ENCODE assay signal across 8 cellular contexts in genomic region chr3:39107056-39107873, GRCh38. TPM values are rescaled to one million over a fixed set of nuclear protein-coding genes. Genes with fewer than 3 reads are reported as not detected.
A peak's percentile ranks its signal among the peaks of the same experiment; 100 is the strongest.
DNase-seq lines count a peak whose midpoint lies in the region; ATAC-seq and TF ChIP-seq lines count a peak whose summit lies in the region.

GORASP1 (minus strand) TSS chr3:39107627; CDS start chr3:39107541, 86 bp downstream.
TTC21A (plus strand) TSS chr3:39107680; CDS start chr3:39107838, 158 bp downstream.

- H3K27ac Mint-ChIP-seq in activated CD4-positive, alpha-beta memory T cell treated with anti-CD3 and anti-CD28 coated beads, Interleukin-2, amount 10 ng/mL, durations not matched to agents 7 days and 5 days = peak within 1 kb of the TSS; percentile 91

- POLR2A ChIA-PET in activated CD4-positive, alpha-beta memory T cell treated with anti-CD3 and anti-CD28 coated beads, Interleukin-2, amount 10 ng/mL, durations not matched to agents 7 days and 5 days (lab: Charles Lee) = interaction anchor here (0.8 to 4.2 kb wide), 11 partner anchors 20 to 277 kb away, joined by 3 to 29 read pairs (median 5); no protein-coding TSS in a partner anchor

- H3K27ac ChIP-seq in ectodermal cell (ENCODE audit: insufficient read depth, low read depth, low read length, poor library complexity, severe bottlenecking) (no peak within 1 kb of the TSS), lung (ENCODE audit: low read depth in 1 of 2, low read length in 1 of 2) (peak within 1 kb of the TSS; percentile 95 to 96)

- TF ChIP-seq CTCF in BE2C (IDR thresholded peaks at IDR 0.05; ENCODE audit: low read depth, low read length) = no peak
- no peak for TF ChIP-seq CTCF in lung (IDR thresholded peaks at IDR 0.05; ENCODE audit: control extremely low read depth, extremely low read depth)

- WGBS in ectodermal cell, 2 experiments = 0% methylated on average over 97 of the region's 97 CpGs
- WGBS in lung, 2 donors = 0% methylated on average over 62 to 97 of the region's 97 CpGs

- no peaks in the 10 kb centered on the region for H3K27me3 Mint-ChIP-seq in activated CD4-positive, alpha-beta memory T cell treated with anti-CD3 and anti-CD28 coated beads, Interleukin-2, amount 10 ng/mL, durations not matched to agents 7 days and 5 days

- H3K4me1 ChIP-seq in BE2C (no peaks in the 10 kb centered on the region), ectodermal cell (ENCODE audit: control insufficient read depth, insufficient read depth, low read length) (peaks cover 8% of the 10 kb centered on the region), lung (ENCODE audit: control insufficient read depth in 2 of 2, insufficient read depth in 2 of 2, low read length in 2 of 2) (peaks cover 13 to 22% of the 10 kb centered on the region in 2 donors)

- H3K9me3 ChIP-seq in BE2C (no peaks in the 10 kb centered on the region), ectodermal cell (ENCODE audit: control insufficient read depth, low read length) (no peaks in the 10 kb centered on the region), lung (ENCODE audit: control insufficient read depth in 2 of 2, insufficient read depth in 1 of 2, low read length in 1 of 2) (no peaks in the 10 kb centered on the region)

- H3K4me3 Mint-ChIP-seq in activated CD4-positive, alpha-beta memory T cell treated with anti-CD3 and anti-CD28 coated beads, Interleukin-2, amount 10 ng/mL, durations not matched to agents 7 days and 5 days = peak within 1 kb of the TSS; percentile 84

- peaks cover 11% of the 10 kb centered on the region for H3K36me3 Mint-ChIP-seq in activated CD4-positive, alpha-beta memory T cell treated with anti-CD3 and anti-CD28 coated beads, Interleukin-2, amount 10 ng/mL, durations not matched to agents 7 days and 5 days (ENCODE audit: low read depth)

- peak within 1 kb of the TSS; percentile 79 for H3K4me3 ChIP-seq in BE2C (ENCODE audit: low read depth, low read length)
- H3K4me3 ChIP-seq in ectodermal cell (ENCODE audit: insufficient read depth, low read depth, low read length) = peak within 1 kb of the TSS; percentile 94
- peak within 1 kb of the TSS; percentile 95 for H3K4me3 ChIP-seq in lung

- peaks cover 54% of the 10 kb centered on the region for H3K4me1 Mint-ChIP-seq in activated CD4-positive, alpha-beta memory T cell treated with anti-CD3 and anti-CD28 coated beads, Interleukin-2, amount 10 ng/mL, durations not matched to agents 7 days and 5 days

- no peaks in the 10 kb centered on the region for H3K27me3 ChIP-seq in BE2C
- H3K27me3 ChIP-seq in ectodermal cell (ENCODE audit: control insufficient read depth, insufficient read depth, low read length, poor library complexity, severe bottlenecking) = peaks cover 13% of the 10 kb centered on the region
- no peaks in the 10 kb centered on the region for H3K27me3 ChIP-seq in lung (ENCODE audit: control insufficient read depth, insufficient read depth)

- H3K36me3 ChIP-seq in BE2C (no peaks in the 10 kb centered on the region; the same call in 1 of the 2 replicates), ectodermal cell (ENCODE audit: control insufficient read depth, insufficient read depth, low read length) (no peaks in the 10 kb centered on the region), lung (ENCODE audit: control insufficient read depth in 2 of 2, insufficient read depth in 2 of 2, low read length in 2 of 2) (peaks cover 0 to 8% of the 10 kb centered on the region in 2 donors)

- ATAC-seq in GM19025 (IDR thresholded peaks at IDR 0.05; ENCODE audit: low read depth, unreplicated experiment) = peak; percentile 59
- ATAC-seq in HG03432 (IDR thresholded peaks at IDR 0.05; ENCODE audit: unreplicated experiment) = peak; percentile 72
- peak; percentile 94 for ATAC-seq in lung (ENCODE audit: insufficient read depth, low FRiP score)

- CTCF ChIA-PET in activated CD4-positive, alpha-beta memory T cell treated with anti-CD3 and anti-CD28 coated beads, Interleukin-2, amount 10 ng/mL, durations not matched to agents 7 days and 5 days (lab: Charles Lee) = interaction anchor here (0.5 to 3.4 kb wide), 8 partner anchors 16 to 184 kb away, joined by 3 to 35 read pairs (median 11); no protein-coding TSS in a partner anchor

- DNase-seq in BE2C = peak; percentile 73
- peak; percentile 66 for DNase-seq in NCI-H526 treated with DMSO at 0.1 percent for 48 hours (lab: John Stamatoyannopoulos, UW)
- peak; percentile 81 for DNase-seq in activated CD4-positive, alpha-beta memory T cell treated with anti-CD3 and anti-CD28 coated beads, Interleukin-2, amount 10 ng/mL, durations not matched to agents 7 days and 5 days
- DNase-seq in lung (ENCODE audit: low spot score) = peak; percentile 90
- DNase-seq in stimulated activated CD4-positive, alpha-beta T cell treated with anti-CD3 and anti-CD28 coated beads, TNF-alpha, amount 100 ng/mL, for 1 hour (ENCODE audit: low read depth in 3 of 3, low spot score in 1 of 3) = peak; percentile 33 to 35 (median 33)

- H3K9me3 Mint-ChIP-seq in activated CD4-positive, alpha-beta memory T cell treated with anti-CD3 and anti-CD28 coated beads, Interleukin-2, amount 10 ng/mL, durations not matched to agents 7 days and 5 days = no peaks in the 10 kb centered on the region

RNA-seq across cellular contexts. Expression of gene GORASP1, which starts in this region (rescaled TPM):
- polyA plus RNA-seq in BE2C (2012; ENCODE audit: insufficient read depth, insufficient read length, low read depth) = 65.7 TPM
- 10 to 100 TPM; 52.0 to 53.1 TPM for total RNA-seq in activated CD4-positive, alpha-beta memory T cell treated with anti-CD3 and anti-CD28 coated beads, Interleukin-2, amount 10 ng/mL, durations not matched to agents 7 days and 5 days
- polyA plus RNA-seq in ectodermal cell (2013, experiment 1 of 4) = 41.6 TPM
- 40.2 TPM for polyA plus RNA-seq in ectodermal cell (2013, experiment 2 of 4)
- 31.0 TPM for polyA plus RNA-seq in ectodermal cell (2013, experiment 3 of 4)
- 32.5 TPM for polyA plus RNA-seq in ectodermal cell (2013, experiment 4 of 4)
- 10 to 100 TPM; 54.8 to 71.1 TPM for total RNA-seq in lung
- 10 to 100 TPM; 28.7 to 42.3 TPM for polyA plus RNA-seq in lung

RNA-seq across cellular contexts. Expression of gene TTC21A, which starts in this region (rescaled TPM):
- 4.8 TPM for polyA plus RNA-seq in BE2C (2012; ENCODE audit: insufficient read depth, insufficient read length, low read depth)
- 10 to 100 TPM; 11.2 to 12.1 TPM for total RNA-seq in activated CD4-positive, alpha-beta memory T cell treated with anti-CD3 and anti-CD28 coated beads, Interleukin-2, amount 10 ng/mL, durations not matched to agents 7 days and 5 days
- polyA plus RNA-seq in ectodermal cell (2013, experiment 1 of 4) = 5.9 TPM
- polyA plus RNA-seq in ectodermal cell (2013, experiment 2 of 4) = 7.4 TPM
- polyA plus RNA-seq in ectodermal cell (2013, experiment 3 of 4) = 7.3 TPM
- 5.7 TPM for polyA plus RNA-seq in ectodermal cell (2013, experiment 4 of 4)
- total RNA-seq in lung = 10 to 100 TPM; 14.2 to 30.4 TPM
- polyA plus RNA-seq in lung = 1 to 10 TPM; 6.1 to 9.2 TPM

Comparison
In these comparisons a context has a peak if more than half of its experiments do, and no peak if none do; other contexts are left out.
1. DNase-seq: peak in every context shown above with its lines; median percentile 90 in lung; 81 in activated CD4-positive, alpha-beta memory T cell treated with anti-CD3 and anti-CD28 coated beads, Interleukin-2, amount 10 ng/mL, durations not matched to agents 7 days and 5 days; 73 in BE2C; 66 in NCI-H526 treated with DMSO at 0.1 percent for 48 hours; 33 in stimulated activated CD4-positive, alpha-beta T cell treated with anti-CD3 and anti-CD28 coated beads, TNF-alpha, amount 100 ng/mL, for 1 hour.